15 cellular contexts compared by ENCODE assay signal in genomic region chr16:10741844-10742243, GRCh38. TPM values are rescaled to one million over a fixed set of nuclear protein-coding genes. Genes with fewer than 3 reads are reported as not detected.
DNase-seq lines count a peak whose midpoint lies in the region; ATAC-seq and TF ChIP-seq lines count a peak whose summit lies in the region.
"Had no signal": no experiment of that assay in that cellular context is flagged by ENCODE, and none has a peak within 500 bp of the region (broad histone marks: within the 10 kb centered on the region; RNA-seq: fewer than 3 reads in every experiment).

No MANE protein-coding gene starts in this region.

- no peak overlapping the region for H3K4me2 ChIP-seq in mesenchymal stem cell (ENCODE audit: low read length, poor library complexity, severe bottlenecking)
- H3K4me2 ChIP-seq: GM23338 had no signal

- H3K9me3 Mint-ChIP-seq in neural crest cell, result no peaks in the 10 kb centered on the region
- no peaks in the 10 kb centered on the region for H3K9me3 Mint-ChIP-seq in effector memory CD8-positive, alpha-beta T cell
- H3K9me3 Mint-ChIP-seq: activated CD4-positive, alpha-beta T cell treated with anti-CD3 and anti-CD28 coated beads, Interleukin-2, amount 10 ng/mL, durations not matched to agents 7 days and 5 days; GM23338 had no signal

- H3K27me3 ChIP-seq in mesenchymal stem cell (ENCODE audit: control insufficient read depth in 1 of 2, insufficient read depth in 1 of 2, low read length in 2 of 2), result no peaks in the 10 kb centered on the region
- H3K27me3 ChIP-seq: BLaER1 treated with 17β-estradiol and CSF1 and Interleukin-3, amounts not matched to agents 10 nM and 100 nM had no signal

- no peak overlapping the region for H2AFZ ChIP-seq in mesenchymal stem cell (ENCODE audit: low read depth, low read length)
- H2AFZ ChIP-seq: GM23338 had no signal

- no peak for ATAC-seq in effector memory CD8-positive, alpha-beta T cell (replicated peaks)
- ATAC-seq in left colon (no peak), GM19467 (IDR thresholded peaks at IDR 0.05; ENCODE audit: unreplicated experiment) (no peak)
- ATAC-seq: GM23338 had no signal

- H2BK12ac ChIP-seq in mesenchymal stem cell (ENCODE audit: low read length in 2 of 2), result peak overlapping the region in 1 of 2 experiments; percentile 6

- H3K4me1 ChIP-seq in mesenchymal stem cell (ENCODE audit: control insufficient read depth, insufficient read depth, low read depth, low read length), result peaks cover 9% of the 10 kb centered on the region

- H3K27me3 Mint-ChIP-seq in neural crest cell (ENCODE audit: low read depth), result no peaks in the 10 kb centered on the region
- no peaks in the 10 kb centered on the region for H3K27me3 Mint-ChIP-seq in effector memory CD8-positive, alpha-beta T cell
- H3K27me3 Mint-ChIP-seq: activated CD4-positive, alpha-beta T cell treated with anti-CD3 and anti-CD28 coated beads, Interleukin-2, amount 10 ng/mL, durations not matched to agents 7 days and 5 days had no signal

- H2BK5ac ChIP-seq in mesenchymal stem cell (ENCODE audit: low read depth, low read length, poor library complexity, severe bottlenecking), result no peak overlapping the region

- H3K9me3 ChIP-seq in mesenchymal stem cell (ENCODE audit: control insufficient read depth, low read length), result no peaks in the 10 kb centered on the region
- H3K9me3 ChIP-seq: BLaER1 treated with 17β-estradiol and CSF1 and Interleukin-3, amounts not matched to agents 10 nM and 100 nM had no signal

- 79% methylated on average over 3 of the region's 4 CpGs for WGBS in mesenchymal stem cell

- peaks cover 4% of the 10 kb centered on the region in 2 experiments for H3K36me3 ChIP-seq in mesenchymal stem cell (ENCODE audit: control insufficient read depth in 1 of 2, insufficient read depth in 2 of 2, low read depth in 1 of 2, low read length in 2 of 2)

- no peak overlapping the region for H2AK5ac ChIP-seq in mesenchymal stem cell (ENCODE audit: low read length, severe bottlenecking)

- H3K4ac ChIP-seq in mesenchymal stem cell (ENCODE audit: low read depth in 1 of 2, low read length in 2 of 2), result no peak overlapping the region

- H3K27ac Mint-ChIP-seq in neural crest cell (ENCODE audit: unreplicated experiment), result no peak overlapping the region
- no peak overlapping the region for H3K27ac Mint-ChIP-seq in effector memory CD8-positive, alpha-beta T cell
- H3K27ac Mint-ChIP-seq: GM23338 had no signal

- peak overlapping the region; percentile 23 for H3K4me3 Mint-ChIP-seq in neural crest cell
- no peak overlapping the region for H3K4me3 Mint-ChIP-seq in effector memory CD8-positive, alpha-beta T cell
- H3K4me3 Mint-ChIP-seq: activated CD4-positive, alpha-beta T cell treated with anti-CD3 and anti-CD28 coated beads, Interleukin-2, amount 10 ng/mL, durations not matched to agents 7 days and 5 days; GM23338 had no signal

- H4K91ac ChIP-seq in mesenchymal stem cell (ENCODE audit: low read length), result no peak overlapping the region

- TF ChIP-seq CTCF in coronary artery (IDR thresholded peaks at IDR 0.05), result no peak
- TF ChIP-seq CTCF in neural crest cell (conservative IDR thresholded peaks at IDR 0.05), result no peak

- H3K36me3 Mint-ChIP-seq in neural crest cell (ENCODE audit: low read depth), result no peaks in the 10 kb centered on the region
- H3K36me3 Mint-ChIP-seq in effector memory CD8-positive, alpha-beta T cell (ENCODE audit: insufficient read depth), result peaks cover 18% of the 10 kb centered on the region

- no peak overlapping the region for H3K23ac ChIP-seq in mesenchymal stem cell (ENCODE audit: low read length in 2 of 2)

- peaks cover 6% of the 10 kb centered on the region for H3K79me1 ChIP-seq in mesenchymal stem cell (replicated peaks; ENCODE audit: low read length, poor library complexity, severe bottlenecking)

- no peak overlapping the region for H3K18ac ChIP-seq in mesenchymal stem cell (ENCODE audit: low read depth in 1 of 2, low read length in 2 of 2)

- H2BK120ac ChIP-seq in mesenchymal stem cell (ENCODE audit: low read depth, low read length), result no peak overlapping the region

- no peak overlapping the region for H3K9ac ChIP-seq in mesenchymal stem cell (ENCODE audit: low read length)
- H3K9ac ChIP-seq: BLaER1 treated with 17β-estradiol and CSF1 and Interleukin-3, amounts not matched to agents 10 nM and 100 nM had no signal

- intact Hi-C loops in left colon (cut with DNase I, micrococcal nuclease), result loop anchor here in 1 of 2 donors (10.0 kb wide), 1 partner anchor 173 kb away; no protein-coding TSS in a partner anchor

- H3K4me3 ChIP-seq in coronary artery (no peak overlapping the region), mesenchymal stem cell (ENCODE audit: insufficient read depth in 1 of 2, low read depth in 1 of 2, low read length in 2 of 2) (no peak overlapping the region)
- H3K4me3 ChIP-seq: BLaER1 treated with 17β-estradiol and CSF1 and Interleukin-3, amounts not matched to agents 10 nM and 100 nM; GM23338 had no signal

- H3K27ac ChIP-seq in coronary artery, result peak overlapping the region; percentile 82 to 93
- H3K27ac ChIP-seq in mesenchymal stem cell (ENCODE audit: low read length, poor library complexity, severe bottlenecking), result no peak overlapping the region
- H3K27ac ChIP-seq: BLaER1 treated with 17β-estradiol and CSF1 and Interleukin-3, amounts not matched to agents 10 nM and 100 nM had no signal

- no peak overlapping the region for H3K14ac ChIP-seq in mesenchymal stem cell (ENCODE audit: low read length in 2 of 2)

- H2BK15ac ChIP-seq in mesenchymal stem cell (ENCODE audit: low read depth, poor library complexity, severe bottlenecking), result no peak overlapping the region

- H3K4me1 Mint-ChIP-seq in neural crest cell, result peaks cover 39% of the 10 kb centered on the region
- H3K4me1 Mint-ChIP-seq in effector memory CD8-positive, alpha-beta T cell (ENCODE audit: low read depth in 2 of 2), result peaks cover 28 to 33% of the 10 kb centered on the region in 2 donors

- H4K8ac ChIP-seq in mesenchymal stem cell (ENCODE audit: low read length), result no peak overlapping the region

- DNase-seq in EL (peak; percentile 9), NCI-H524 treated with DMSO at 0.1 percent for 48 hours (lab: John Stamatoyannopoulos, UW) (peak; percentile 91), coronary artery (ENCODE audit: low spot score) (no peak), neural crest cell (ENCODE audit: low read depth, low spot score) (no peak), left colon (no peak), mesenchymal stem cell (no peak)
- no peak for DNase-seq in effector memory CD8-positive, alpha-beta T cell
- DNase-seq: activated CD4-positive, alpha-beta T cell treated with anti-CD3 and anti-CD28 coated beads, Interleukin-2, amount 10 ng/mL, durations not matched to agents 7 days and 5 days; activated naive CD4-positive, alpha-beta T cell; dermis blood vessel endothelial cell; mammary epithelial cell; NCI-H2227 treated with DMSO at 0.1 percent for 48 hours had no signal

RNA-seq across cellular contexts. Expression of gene NUBP1, which starts 1.8 kb away (rescaled TPM):
- 32.9 and 38.6 TPM in 2 replicates for total RNA-seq in neural crest cell
- total RNA-seq in left colon, result 10 to 100 TPM; 24.2 to 29.3 TPM
- 21.3 TPM for polyA plus RNA-seq in mesenchymal stem cell (2013, experiment 1 of 2)
- polyA plus RNA-seq in mesenchymal stem cell (2013, experiment 2 of 2), result 20.9 TPM

RNA-seq across cellular contexts. Expression of gene TEKT5, which starts 47.1 kb away (rescaled TPM):
- total RNA-seq in neural crest cell (0.25 and 0.68 TPM in 2 replicates), left colon (under 1 TPM; 0.50 to 0.52 TPM)
- not detected for polyA plus RNA-seq in mesenchymal stem cell (2013, experiment 1 of 2)
- 0.05 TPM for polyA plus RNA-seq in mesenchymal stem cell (2013, experiment 2 of 2)
- total RNA-seq: activated CD4-positive, alpha-beta T cell treated with anti-CD3 and anti-CD28 coated beads, Interleukin-2, amount 10 ng/mL, durations not matched to agents 7 days and 5 days; dermis blood vessel endothelial cell had no signal
- polyA plus RNA-seq: GM23338, mammary epithelial cell had no signal

Comparison
In these comparisons a context has a peak if more than half of its experiments do, and no peak if none do; other contexts are left out.
1. DNase-seq: peak in EL (single experiment) and NCI-H524 treated with DMSO at 0.1 percent for 48 hours (single experiment); none in coronary artery (single experiment), neural crest cell (single experiment), effector memory CD8-positive, alpha-beta T cell (0 of 3), left colon (0 of 2) and mesenchymal stem cell (single experiment).